Comparison of ENCODE assay signal across 26 cellular contexts in the genomic region with DNA sequence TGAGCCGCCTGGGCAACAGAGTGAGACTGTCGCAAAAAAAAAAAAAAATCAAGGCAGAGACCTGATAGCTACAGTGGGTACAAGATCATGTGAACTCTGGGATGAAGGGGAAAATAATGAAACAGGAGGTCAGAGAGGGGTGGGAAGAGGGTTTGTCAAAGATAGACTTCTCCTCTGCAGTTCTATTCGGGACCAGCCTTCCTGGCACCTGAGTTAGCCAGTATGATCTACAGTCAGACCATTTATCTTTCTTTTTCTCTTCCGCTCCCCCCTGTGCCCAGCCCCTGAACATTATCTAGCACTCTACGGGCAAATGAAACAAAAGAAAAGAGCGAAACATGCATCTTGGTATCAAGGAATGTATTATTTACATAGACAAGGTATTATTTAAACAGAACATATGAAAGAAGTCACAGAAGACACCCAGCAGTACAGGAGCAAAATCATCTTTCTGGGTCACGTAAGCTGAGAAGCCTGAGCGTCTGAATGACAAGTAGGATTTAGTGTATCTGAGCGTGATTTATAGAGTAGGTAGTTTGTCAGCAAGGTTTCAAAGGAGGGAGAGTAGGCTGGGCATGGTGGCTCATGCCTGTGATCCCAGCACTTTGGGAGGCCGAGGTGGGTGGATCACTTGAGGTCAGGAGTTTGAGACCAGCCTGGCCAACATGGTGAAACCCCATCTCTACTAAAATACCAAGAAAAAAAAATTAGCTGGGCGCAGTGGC.
DNase-seq lines count a peak whose midpoint lies in the region; ATAC-seq and TF ChIP-seq lines count a peak whose summit lies in the region.
"Had no signal": no experiment of that assay in that cellular context is flagged by ENCODE, and none has a peak within 500 bp of the region (broad histone marks: within the 10 kb centered on the region; RNA-seq: fewer than 3 reads in every experiment).

No MANE protein-coding gene starts in this region.

- H3K4me1 Mint-ChIP-seq in activated CD4-positive, alpha-beta memory T cell treated with anti-CD3 and anti-CD28 coated beads, Interleukin-2, amount 10 ng/mL, durations not matched to agents 7 days and 5 days = peaks cover 62% of the 10 kb centered on the region
- H3K4me1 Mint-ChIP-seq in activated CD4-positive, alpha-beta memory T cell treated with anti-CD3 and anti-CD28 coated beads for 36 hours (ENCODE audit: low read depth) = peaks cover 53% of the 10 kb centered on the region
- H3K4me1 Mint-ChIP-seq in activated naive CD8-positive, alpha-beta T cell treated with anti-CD3 and anti-CD28 coated beads, Interleukin-2, amount 50 U/mL, for 24 hours = peaks cover 78% of the 10 kb centered on the region
- peaks cover 27% of the 10 kb centered on the region for H3K4me1 Mint-ChIP-seq in nephron

- intact Hi-C loops in activated CD4-positive, alpha-beta memory T cell treated with anti-CD3 and anti-CD28 coated beads for 36 hours (cut with micrococcal nuclease) = loop anchor here (5.0 kb wide), 1 partner anchor 49 kb away; no protein-coding TSS in a partner anchor

- CTCF ChIA-PET in activated CD4-positive, alpha-beta memory T cell treated with anti-CD3 and anti-CD28 coated beads, Interleukin-2, amount 10 ng/mL, durations not matched to agents 7 days and 5 days (lab: Charles Lee) = interaction anchor here (1.0 to 1.5 kb wide), 2 partner anchors 195 to 197 kb away, joined by 3 read pairs; no protein-coding TSS in a partner anchor
- CTCF ChIA-PET in activated CD4-positive, alpha-beta memory T cell treated with anti-CD3 and anti-CD28 coated beads for 36 hours (lab: Charles Lee) = no interaction called here

- H3K36me3 Mint-ChIP-seq in activated CD4-positive, alpha-beta memory T cell treated with anti-CD3 and anti-CD28 coated beads, Interleukin-2, amount 10 ng/mL, durations not matched to agents 7 days and 5 days (ENCODE audit: low read depth) = peaks cover 87% of the 10 kb centered on the region
- peaks cover 50% of the 10 kb centered on the region for H3K36me3 Mint-ChIP-seq in activated CD4-positive, alpha-beta memory T cell treated with anti-CD3 and anti-CD28 coated beads for 36 hours
- H3K36me3 Mint-ChIP-seq in activated naive CD8-positive, alpha-beta T cell treated with anti-CD3 and anti-CD28 coated beads, Interleukin-2, amount 50 U/mL, for 24 hours (ENCODE audit: low read depth) = peaks cover 59% of the 10 kb centered on the region
- peaks cover 9% of the 10 kb centered on the region for H3K36me3 Mint-ChIP-seq in nephron (ENCODE audit: low read depth)

- H3K27ac Mint-ChIP-seq in activated CD4-positive, alpha-beta memory T cell treated with anti-CD3 and anti-CD28 coated beads, Interleukin-2, amount 10 ng/mL, durations not matched to agents 7 days and 5 days = peak overlapping the region; percentile 62
- no peak overlapping the region for H3K27ac Mint-ChIP-seq in activated CD4-positive, alpha-beta memory T cell treated with anti-CD3 and anti-CD28 coated beads for 36 hours
- H3K27ac Mint-ChIP-seq in activated naive CD8-positive, alpha-beta T cell treated with anti-CD3 and anti-CD28 coated beads, Interleukin-2, amount 50 U/mL, for 24 hours = peak overlapping the region; percentile 28
- H3K27ac Mint-ChIP-seq in nephron = peak overlapping the region in 2 of 3 experiments; percentile 20 to 98
- H3K27ac Mint-ChIP-seq: activated T-helper 1 cell treated with anti-CD3 and anti-CD28 coated beads, Interleukin-12 subunit alpha, Interleukin-12 subunit beta, Interleukin-2, Interleukin-4 antibody, amounts not matched to agents 30 ng/mL and 10 ng/mL and 1 ng/mL, durations not matched to agents 14 hours and 24 hours and 36 hours; HFFc6 had no signal

- H3K4me3 Mint-ChIP-seq in activated CD4-positive, alpha-beta memory T cell treated with anti-CD3 and anti-CD28 coated beads, Interleukin-2, amount 10 ng/mL, durations not matched to agents 7 days and 5 days = no peak overlapping the region
- no peak overlapping the region for H3K4me3 Mint-ChIP-seq in activated CD4-positive, alpha-beta memory T cell treated with anti-CD3 and anti-CD28 coated beads for 36 hours
- no peak overlapping the region for H3K4me3 Mint-ChIP-seq in activated naive CD8-positive, alpha-beta T cell treated with anti-CD3 and anti-CD28 coated beads, Interleukin-2, amount 50 U/mL, for 24 hours
- H3K4me3 Mint-ChIP-seq in nephron = no peak overlapping the region
- H3K4me3 Mint-ChIP-seq: activated T-helper 1 cell treated with anti-CD3 and anti-CD28 coated beads, Interleukin-12 subunit alpha, Interleukin-12 subunit beta, Interleukin-2, Interleukin-4 antibody, amounts not matched to agents 30 ng/mL and 10 ng/mL and 1 ng/mL, durations not matched to agents 14 hours and 24 hours and 36 hours; HFFc6; neural crest cell had no signal

- POLR2A ChIA-PET in activated CD4-positive, alpha-beta memory T cell treated with anti-CD3 and anti-CD28 coated beads, Interleukin-2, amount 10 ng/mL, durations not matched to agents 7 days and 5 days (lab: Charles Lee) = interaction anchor here (0.6 to 6.2 kb wide), 4 partner anchors 22 to 109 kb away, joined by 4 to 47 read pairs (median 18); a partner anchor contains a TSS
- POLR2A ChIA-PET in activated CD4-positive, alpha-beta memory T cell treated with anti-CD3 and anti-CD28 coated beads for 36 hours (lab: Charles Lee) = no interaction called here

- no peak for ATAC-seq in activated naive CD8-positive, alpha-beta T cell treated with anti-CD3 and anti-CD28 coated beads, Interleukin-2, amount 50 U/mL, for 24 hours
- ATAC-seq: body of pancreas, HepG2, pancreas, PC-3 had no signal

- no peaks in the 10 kb centered on the region for H3K27me3 Mint-ChIP-seq in activated CD4-positive, alpha-beta memory T cell treated with anti-CD3 and anti-CD28 coated beads, Interleukin-2, amount 10 ng/mL, durations not matched to agents 7 days and 5 days
- H3K27me3 Mint-ChIP-seq in activated CD4-positive, alpha-beta memory T cell treated with anti-CD3 and anti-CD28 coated beads for 36 hours = no peaks in the 10 kb centered on the region
- H3K27me3 Mint-ChIP-seq in activated naive CD8-positive, alpha-beta T cell treated with anti-CD3 and anti-CD28 coated beads, Interleukin-2, amount 50 U/mL, for 24 hours = no peaks in the 10 kb centered on the region
- no peaks in the 10 kb centered on the region for H3K27me3 Mint-ChIP-seq in nephron (ENCODE audit: low read depth)

- peaks cover 5% of the 10 kb centered on the region for H3K9me3 Mint-ChIP-seq in activated CD4-positive, alpha-beta memory T cell treated with anti-CD3 and anti-CD28 coated beads, Interleukin-2, amount 10 ng/mL, durations not matched to agents 7 days and 5 days
- H3K9me3 Mint-ChIP-seq in activated CD4-positive, alpha-beta memory T cell treated with anti-CD3 and anti-CD28 coated beads for 36 hours = no peaks in the 10 kb centered on the region
- peaks cover 6% of the 10 kb centered on the region for H3K9me3 Mint-ChIP-seq in activated naive CD8-positive, alpha-beta T cell treated with anti-CD3 and anti-CD28 coated beads, Interleukin-2, amount 50 U/mL, for 24 hours
- H3K9me3 Mint-ChIP-seq in nephron = no peaks in the 10 kb centered on the region
- H3K9me3 Mint-ChIP-seq: HFFc6 had no signal

- peak overlapping the region; percentile 99 for H3K27ac ChIP-seq in KOPT-K1 (ENCODE audit: low read depth, low read length, poor library complexity, severe bottlenecking)
- H3K27ac ChIP-seq: adrenal gland, body of pancreas, pancreas, transverse colon had no signal

- DNase-seq in activated CD4-positive, alpha-beta memory T cell treated with anti-CD3 and anti-CD28 coated beads, Interleukin-2, amount 10 ng/mL, durations not matched to agents 7 days and 5 days = no peak
- DNase-seq in activated CD4-positive, alpha-beta memory T cell treated with anti-CD3 and anti-CD28 coated beads for 36 hours = no peak
- no peak for DNase-seq in activated naive CD8-positive, alpha-beta T cell treated with anti-CD3 and anti-CD28 coated beads, Interleukin-2, amount 50 U/mL, for 24 hours
- DNase-seq in SK-N-DZ (ENCODE audit: low spot score) (no peak), SKM-1 treated with dmso at 0.1 percent for 144 hours (lab: John Stamatoyannopoulos, UW; ENCODE audit: unreplicated experiment) (no peak), cerebellar cortex (ENCODE audit: low spot score) (no peak)
- DNase-seq: adrenal gland, body of pancreas, DMS53, GDM1, GOT3, HFFc6, NCI-H187, NCI-H2171, NCI-H510A, pancreas, PC-3, Right ventricle myocardium superior, small intestine, SW 1271, transverse colon had no signal

- no peaks in the 10 kb centered on the region for H3K9me3 ChIP-seq in KOPT-K1 (ENCODE audit: insufficient read depth, low read length, poor library complexity, severe bottlenecking)
- H3K9me3 ChIP-seq: adrenal gland, body of pancreas, pancreas, transverse colon had no signal

- TF ChIP-seq CTCF in nephron (IDR thresholded peaks at IDR 0.05; ENCODE audit: unreplicated experiment in 3 of 3) = no peak

- peaks cover 56% of the 10 kb centered on the region for H3K36me3 ChIP-seq in KOPT-K1 (ENCODE audit: insufficient read depth, low read length)
- H3K36me3 ChIP-seq: adrenal gland, pancreas, transverse colon had no signal
